ENCODE assay signal across 25 cellular contexts in the genomic region with DNA sequence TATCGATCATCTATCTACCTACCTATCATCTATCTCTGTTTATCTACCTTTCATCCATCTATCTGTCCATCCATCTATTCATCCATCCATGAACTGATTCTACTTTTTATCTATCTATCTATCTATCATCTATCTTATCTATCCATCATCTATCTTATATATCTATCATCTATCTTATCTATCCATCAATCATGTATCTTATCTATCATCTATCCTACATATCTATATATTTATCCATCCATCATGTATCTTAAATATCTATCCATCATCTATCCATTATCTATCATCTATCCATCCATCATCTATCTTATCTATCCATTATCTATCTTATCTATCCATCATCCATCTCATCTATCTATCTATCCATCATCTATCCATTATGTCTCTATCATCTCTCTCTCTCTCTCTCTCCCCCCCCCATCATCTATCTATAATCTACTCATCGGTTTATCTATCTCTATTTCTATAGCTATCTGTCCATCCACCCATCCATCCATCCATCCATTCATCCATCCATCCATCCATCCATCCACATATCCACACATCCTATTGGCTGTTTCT.
"Had no signal": no experiment of that assay in that cellular context is flagged by ENCODE, and none has a peak within 500 bp of the region (broad histone marks: within the 10 kb centered on the region; RNA-seq: fewer than 3 reads in every experiment).

No MANE protein-coding gene starts in this region.

- H3K27ac Mint-ChIP-seq: naive thymus-derived CD8-positive, alpha-beta T cell; nephron; stimulated activated naive B cell treated with anti-CD40 and anti-IgM and Interleukin-4, amounts not matched to agents 10 μg/mL and 1 μg/mL and 100 μg/mL, for 72 hours; stimulated activated naive CD8-positive, alpha-beta T cell treated with anti-CD3 and anti-CD28 coated beads, Interleukin-15, amount 100 ng/mL, for 72 hours; type B pancreatic cell had no signal

- ATAC-seq: left colon; left lung; lower lobe of right lung; naive thymus-derived CD8-positive, alpha-beta T cell; sciatic nerve; stimulated activated naive B cell treated with anti-CD40 and anti-IgM and Interleukin-4, amounts not matched to agents 10 μg/mL and 1 μg/mL and 100 μg/mL, for 72 hours; stimulated activated naive CD8-positive, alpha-beta T cell treated with anti-CD3 and anti-CD28 coated beads, Interleukin-15, amount 100 ng/mL, for 72 hours had no signal

- H3K27me3 Mint-ChIP-seq: stimulated activated naive B cell treated with anti-CD40 and anti-IgM and Interleukin-4, amounts not matched to agents 10 μg/mL and 1 μg/mL and 100 μg/mL, for 72 hours; stimulated activated naive CD8-positive, alpha-beta T cell treated with anti-CD3 and anti-CD28 coated beads, Interleukin-15, amount 100 ng/mL, for 72 hours; type B pancreatic cell had no signal

- H3K4me1 Mint-ChIP-seq: naive thymus-derived CD8-positive, alpha-beta T cell; nephron; stimulated activated naive B cell treated with anti-CD40 and anti-IgM and Interleukin-4, amounts not matched to agents 10 μg/mL and 1 μg/mL and 100 μg/mL, for 72 hours; stimulated activated naive CD8-positive, alpha-beta T cell treated with anti-CD3 and anti-CD28 coated beads, Interleukin-15, amount 100 ng/mL, for 72 hours had no signal

- H3K27me3 ChIP-seq: left lung, right atrium auricular region, tibial nerve, uterus had no signal

- H3K4me1 ChIP-seq: left lung, lower lobe of right lung, parathyroid adenoma, right atrium auricular region, tibial nerve, uterus had no signal

- H3K9me3 Mint-ChIP-seq: neural crest cell had no signal

- H3K4me3 Mint-ChIP-seq: naive thymus-derived CD8-positive, alpha-beta T cell; nephron; neural crest cell; stimulated activated naive B cell treated with anti-CD40 and anti-IgM and Interleukin-4, amounts not matched to agents 10 μg/mL and 1 μg/mL and 100 μg/mL, for 72 hours; stimulated activated naive CD8-positive, alpha-beta T cell treated with anti-CD3 and anti-CD28 coated beads, Interleukin-15, amount 100 ng/mL, for 72 hours; type B pancreatic cell had no signal

- H3K9me3 ChIP-seq: left lung, lower lobe of right lung, uterus had no signal

- DNase-seq: hippocampal formation; left colon; left lung; lower lobe of right lung; mammary epithelial cell; mesenchymal stem cell; naive thymus-derived CD8-positive, alpha-beta T cell; nucleus accumbens; stimulated activated CD4-positive, alpha-beta T cell treated with anti-CD3 and anti-CD28 coated beads, Interleukin-12 subunit alpha, Interleukin-12 subunit beta, amount 100 ng/mL, for 4 hours; stimulated activated CD4-positive, alpha-beta T cell treated with anti-CD3 and anti-CD28 coated beads, Interleukin-15, amount 100 ng/mL, for 24 hours; stimulated activated CD4-positive, alpha-beta T cell treated with anti-CD3 and anti-CD28 coated beads, Interleukin-2, amount 100 ng/mL, for 24 hours; stimulated activated CD4-positive, alpha-beta T cell treated with anti-CD3 and anti-CD28 coated beads, Interleukin-4, amount 100 ng/mL, for 1 hour; stimulated activated naive B cell treated with anti-CD40 and anti-IgM and Interleukin-4, amounts not matched to agents 10 μg/mL and 1 μg/mL and 100 μg/mL, for 72 hours; stimulated activated naive CD8-positive, alpha-beta T cell treated with anti-CD3 and anti-CD28 coated beads, Interleukin-15, amount 100 ng/mL, for 72 hours; substantia nigra; uterus had no signal

- H3K4me3 ChIP-seq: left lung, lower lobe of right lung, right atrium auricular region, skin epidermis, tibial nerve, uterus had no signal

- H3K27ac ChIP-seq: left lung, lower lobe of right lung, parathyroid adenoma, right atrium auricular region, skin epidermis, tibial nerve, uterus had no signal

- H3K36me3 ChIP-seq: lower lobe of right lung, right atrium auricular region, uterus had no signal

- FAIRE-seq: keratinocyte had no signal
